18 cellular contexts compared by ENCODE assay signal in genomic region chr11:128407962-128408361, GRCh38.
DNase-seq lines count a peak whose midpoint lies in the region; ATAC-seq, FAIRE-seq and TF ChIP-seq lines count a peak whose summit lies in the region.
"Had no signal": no experiment of that assay in that cellular context is flagged by ENCODE, and none has a peak within 500 bp of the region (broad histone marks: within the 10 kb centered on the region; RNA-seq: fewer than 3 reads in every experiment).

No MANE protein-coding gene starts in this region.

- H3K36me3 ChIP-seq in fibroblast of lung (ENCODE audit: control insufficient read depth, insufficient read depth, low read length): no peaks in the 10 kb centered on the region
- H3K36me3 ChIP-seq: right lobe of liver, SJCRH30, WERI-Rb-1 had no signal

- peaks cover 23% of the 10 kb centered on the region for H3K4me1 ChIP-seq in fibroblast of lung (ENCODE audit: control insufficient read depth, extremely low read depth, insufficient read depth, low read length)
- H3K4me1 ChIP-seq: right lobe of liver, SJCRH30 had no signal

- H3K79me2 ChIP-seq in fibroblast of lung (ENCODE audit: control insufficient read depth, insufficient read depth, low read length): no peaks in the 10 kb centered on the region

- H3K9me3 ChIP-seq in fibroblast of lung (ENCODE audit: control insufficient read depth, insufficient read depth, low read depth, low read length): no peaks in the 10 kb centered on the region
- H3K9me3 ChIP-seq: right lobe of liver, SJCRH30 had no signal

- ATAC-seq in sciatic nerve (peak; percentile 57), GM19397 (IDR thresholded peaks at IDR 0.05; ENCODE audit: unreplicated experiment) (no peak)
- ATAC-seq: activated naive CD8-positive, alpha-beta T cell treated with anti-CD3 and anti-CD28 coated beads, Interleukin-2, amount 50 U/mL, for 24 hours had no signal

- no peak overlapping the region for H3K4me3 ChIP-seq in fibroblast of lung (replicated peaks in 1 of 4; ENCODE audit: control extremely low read depth in 1 of 4, insufficient read depth in 1 of 4, low read depth in 3 of 4, low read length in 4 of 4)
- H3K4me3 ChIP-seq: dorsolateral prefrontal cortex, right lobe of liver, SJCRH30 had no signal

- intact Hi-C loops in sciatic nerve (cut with DNase I): no loop called here

- no peak overlapping the region for H2AFZ ChIP-seq in fibroblast of lung (ENCODE audit: low read length)

- no peak for DNase-seq in GM12891 (ENCODE audit: insufficient read length, low spot score)
- peak; percentile 63 for DNase-seq in RPMI8226
- peak; percentile 87 to 88 for DNase-seq in fibroblast of lung (ENCODE audit: low read depth in 2 of 2)
- DNase-seq in sciatic nerve (ENCODE audit: low spot score): no peak
- no peak for DNase-seq in activated T-cell treated with anti-CD3 and anti-CD28 coated beads for 4 hours
- no peak for DNase-seq in SK-N-DZ (ENCODE audit: low spot score)
- DNase-seq in activated CD4-positive, CD25-positive, alpha-beta regulatory T cell (lab: John Stamatoyannopoulos, UW): no peak
- DNase-seq: activated naive CD8-positive, alpha-beta T cell treated with anti-CD3 and anti-CD28 coated beads, Interleukin-2, amount 50 U/mL, for 24 hours; CD4-positive, CD25-positive, alpha-beta regulatory T cell; dorsolateral prefrontal cortex; GDM1; naive B cell; NCI-H146; NCI-H69; right lobe of liver; SJCRH30; WERI-Rb-1 had no signal

- peak overlapping the region; percentile 20 for H3K4me2 ChIP-seq in fibroblast of lung (ENCODE audit: extremely low read depth, insufficient read depth, low read length)

- no peak for TF ChIP-seq CTCF in fibroblast of lung (conservative IDR thresholded peaks at IDR 0.05 in 1 of 2, IDR thresholded peaks at IDR 0.05 in 1 of 2; ENCODE audit: low read depth in 1 of 2, low read length in 2 of 2)

- H4K20me1 ChIP-seq in fibroblast of lung (ENCODE audit: control insufficient read depth, extremely low read depth, insufficient read depth, low read length): no peaks in the 10 kb centered on the region

- H3K27ac ChIP-seq in fibroblast of lung (ENCODE audit: insufficient read depth, low read length): no peak overlapping the region
- H3K27ac ChIP-seq: right lobe of liver, SJCRH30, WERI-Rb-1 had no signal

- no peak for TF ChIP-seq POLR2A in GM12891 (IDR thresholded peaks at IDR 0.05; ENCODE audit: low read depth, low read length)

- no peak overlapping the region for H3K9ac ChIP-seq in fibroblast of lung (ENCODE audit: insufficient read depth, low read length)

- peak; percentile 48 for FAIRE-seq in GM12891 (lab: Jason Lieb, UNC)

- H3K27me3 ChIP-seq in fibroblast of lung (ENCODE audit: control insufficient read depth, insufficient read depth, low read length): no peaks in the 10 kb centered on the region
- H3K27me3 ChIP-seq: dorsolateral prefrontal cortex, right lobe of liver, SJCRH30 had no signal

TF ChIP-seq in GM12891, 5 proteins besides CTCF, POLR2A, EP300 and RAD21:
- TF ChIP-seq SPI1 (IDR thresholded peaks at IDR 0.05; ENCODE audit: low read depth, low read length) (no peak), POLR2AphosphoS5 (IDR thresholded peaks at IDR 0.05; ENCODE audit: low read depth, low read length) (no peak), PAX5 (IDR thresholded peaks at IDR 0.05; ENCODE audit: insufficient read depth, low read length, severe bottlenecking) (no peak), TAF1 (IDR thresholded peaks at IDR 0.05; ENCODE audit: low read depth, low read length) (no peak), POU2F2 (IDR thresholded peaks at IDR 0.05; ENCODE audit: low read depth, low read length) (no peak)

Comparison
In these comparisons a context has a peak if more than half of its experiments do, and no peak if none do; other contexts are left out.
1. DNase-seq: peak in RPMI8226 (single experiment) and fibroblast of lung (2 of 2); none in GM12891 (single experiment), sciatic nerve (single experiment), activated T-cell treated with anti-CD3 and anti-CD28 coated beads for 4 hours (single experiment), SK-N-DZ (single experiment) and activated CD4-positive, CD25-positive, alpha-beta regulatory T cell (0 of 4).